31 cellular contexts compared by ENCODE assay signal in genomic region chr20:48098866-48099265, GRCh38.
DNase-seq lines count a peak whose midpoint lies in the region; ATAC-seq, FAIRE-seq and TF ChIP-seq lines count a peak whose summit lies in the region.
"Had no signal": no experiment of that assay in that cellular context is flagged by ENCODE, and none has a peak within 500 bp of the region (broad histone marks: within the 10 kb centered on the region; RNA-seq: fewer than 3 reads in every experiment).

No MANE protein-coding gene starts in this region.

- no peaks in the 10 kb centered on the region for H3K27me3 ChIP-seq in RWPE2 (ENCODE audit: insufficient read depth, poor library complexity, severe bottlenecking)
- H3K27me3 ChIP-seq in right atrium auricular region = no peaks in the 10 kb centered on the region
- H3K27me3 ChIP-seq: SJCRH30 had no signal

- H3K4me3 ChIP-seq in RWPE2 (ENCODE audit: severe bottlenecking) (no peak overlapping the region), retinal pigment epithelial cell (ENCODE audit: low read length) (no peak overlapping the region), right atrium auricular region (no peak overlapping the region)
- H3K4me3 ChIP-seq: A549, coronary artery, lower lobe of right lung, SJCRH30 had no signal

- TF ChIP-seq CTCF in RWPE2 (IDR thresholded peaks at IDR 0.05; ENCODE audit: poor library complexity, severe bottlenecking) (no peak), retinal pigment epithelial cell (conservative IDR thresholded peaks at IDR 0.05; ENCODE audit: low read depth, low read length) (no peak), right atrium auricular region (IDR thresholded peaks at IDR 0.05) (no peak)

- peak; percentile 65 for DNase-seq in RWPE2 (ENCODE audit: low spot score)
- peak; percentile 2 for DNase-seq in fibroblast of peridontal ligament (ENCODE audit: extremely low read depth)
- DNase-seq in retinal pigment epithelial cell (ENCODE audit: low read depth) = peak; percentile 72
- DNase-seq in right atrium auricular region (ENCODE audit: low spot score) = no peak
- DNase-seq in frontal cortex (ENCODE audit: low spot score in 2 of 2) = no peak
- DNase-seq in SIG-M5 treated with dmso at 0.1 percent for 504 hours (lab: John Stamatoyannopoulos, UW; ENCODE audit: unreplicated experiment) = no peak
- DNase-seq: activated CD4-positive, alpha-beta T cell treated with anti-CD3 and anti-CD28 coated beads, Interleukin-2, amount 10 ng/mL, durations not matched to agents 24 days and 14 days; CD4-positive, alpha-beta T cell; effector CD8-positive, alpha-beta T cell; head of caudate nucleus; KG1; lower lobe of right lung; MM.1S; naive thymus-derived CD8-positive, alpha-beta T cell; NCI-H1105 treated with DMSO at 0.1 percent for 48 hours; NCI-H2029 treated with DMSO at 0.1 percent for 48 hours; NCI-H2227 treated with DMSO at 0.1 percent for 48 hours; NCI-H526 treated with DMSO at 0.1 percent for 48 hours; occipital lobe; SJCRH30; stimulated activated naive CD4-positive, alpha-beta T cell; SW 1271; T-helper 9 cell had no signal

- H3K4me1 ChIP-seq in RWPE2 (ENCODE audit: insufficient read depth, poor library complexity, severe bottlenecking) (peaks cover 16% of the 10 kb centered on the region), right atrium auricular region (no peaks in the 10 kb centered on the region)
- H3K4me1 ChIP-seq: A549, lower lobe of right lung had no signal

- H3K27ac ChIP-seq in RWPE2 (ENCODE audit: poor library complexity, severe bottlenecking) (peak overlapping the region; percentile 63), right atrium auricular region (no peak overlapping the region)
- H3K27ac ChIP-seq: A549, coronary artery, epithelial cell of prostate, lower lobe of right lung, SJCRH30, VCaP had no signal

- H3K36me3 ChIP-seq in RWPE2 (ENCODE audit: low read depth) (no peaks in the 10 kb centered on the region), right atrium auricular region (no peaks in the 10 kb centered on the region)
- H3K36me3 ChIP-seq: lower lobe of right lung, SJCRH30 had no signal

- peak; percentile 88 for FAIRE-seq in G401.6 (lab: Jason Lieb, UNC)
- no peak for FAIRE-seq in frontal cortex (lab: Jason Lieb, UNC)
- FAIRE-seq: A549, GM18507, H54 had no signal

- H3K9me3 ChIP-seq in RWPE2 (ENCODE audit: severe bottlenecking) (no peaks in the 10 kb centered on the region), right atrium auricular region (no peaks in the 10 kb centered on the region)
- H3K9me3 ChIP-seq: lower lobe of right lung, SJCRH30 had no signal

- ATAC-seq in RWPE2 (ENCODE audit: low read depth) = peak; percentile 88
- no peak for ATAC-seq in GM21526 (IDR thresholded peaks at IDR 0.05; ENCODE audit: low FRiP score, unreplicated experiment)
- ATAC-seq: lower lobe of right lung; naive thymus-derived CD8-positive, alpha-beta T cell had no signal

Comparison
In these comparisons a context has a peak if more than half of its experiments do, and no peak if none do; other contexts are left out.
1. DNase-seq: peak in RWPE2 (single experiment), fibroblast of peridontal ligament (single experiment) and retinal pigment epithelial cell (single experiment); none in right atrium auricular region (single experiment), frontal cortex (0 of 2) and SIG-M5 treated with dmso at 0.1 percent for 504 hours (single experiment).